Comparison of ENCODE assay signal across 28 cellular contexts in genomic region chr2:174300114-174300513, GRCh38. TPM values are rescaled to one million over a fixed set of nuclear protein-coding genes. Genes with fewer than 3 reads are reported as not detected.
DNase-seq lines count a peak whose midpoint lies in the region; ATAC-seq and TF ChIP-seq lines count a peak whose summit lies in the region.
"Had no signal": no experiment of that assay in that cellular context is flagged by ENCODE, and none has a peak within 500 bp of the region (broad histone marks: within the 10 kb centered on the region; RNA-seq: fewer than 3 reads in every experiment).

No MANE protein-coding gene starts in this region.

- WGBS in lung, 2 donors = 71 to 87% methylated on average over 3 of the region's 3 CpGs

- no peaks in the 10 kb centered on the region for H3K36me3 ChIP-seq in lung (ENCODE audit: control insufficient read depth in 2 of 2, insufficient read depth in 2 of 2, low read length in 2 of 2)
- H3K36me3 ChIP-seq: BLaER1 treated with 17β-estradiol and CSF1 and Interleukin-3, amounts not matched to agents 10 nM and 100 nM; Peyer's patch; prostate gland; SJSA1 had no signal

- CTCF ChIA-PET in AG04449 (lab: Yijun Ruan, JAX) = no interaction called here
- CTCF ChIA-PET in HEK293T (lab: Yijun Ruan, JAX) = no interaction called here
- CTCF ChIA-PET in Calu3 (lab: Charles Lee) = no interaction called here

- H3K27ac Mint-ChIP-seq in activated naive CD8-positive, alpha-beta T cell treated with anti-CD3 and anti-CD28 coated beads for 36 hours = no peak overlapping the region
- H3K27ac Mint-ChIP-seq in Calu3 (ENCODE audit: unreplicated experiment) = no peak overlapping the region
- H3K27ac Mint-ChIP-seq: activated CD8-positive, alpha-beta T cell treated with anti-CD3 and anti-CD28 coated beads for 36 hours; activated naive CD8-positive, alpha-beta T cell treated with anti-CD3 and anti-CD28 coated beads, Interleukin-2, amount 10 ng/mL, durations not matched to agents 7 days and 5 days had no signal

- no peaks in the 10 kb centered on the region for H3K36me3 Mint-ChIP-seq in activated naive CD8-positive, alpha-beta T cell treated with anti-CD3 and anti-CD28 coated beads for 36 hours
- H3K36me3 Mint-ChIP-seq in Calu3 (ENCODE audit: insufficient read depth, unreplicated experiment) = no peaks in the 10 kb centered on the region
- H3K36me3 Mint-ChIP-seq: activated naive CD8-positive, alpha-beta T cell treated with anti-CD3 and anti-CD28 coated beads, Interleukin-2, amount 10 ng/mL, durations not matched to agents 7 days and 5 days had no signal

- intact Hi-C loops in Calu3 (cut with micrococcal nuclease; ENCODE audit: unreplicated experiment) = no loop called here

- no peak overlapping the region for H3K27ac ChIP-seq in lung (ENCODE audit: low read depth in 1 of 2, low read length in 1 of 2)
- H3K27ac ChIP-seq: A549; BLaER1 treated with 17β-estradiol and CSF1 and Interleukin-3, amounts not matched to agents 10 nM and 100 nM; body of pancreas; Peyer's patch; prostate gland; SJSA1 had no signal

- H3K9me3 Mint-ChIP-seq in activated naive CD8-positive, alpha-beta T cell treated with anti-CD3 and anti-CD28 coated beads for 36 hours = no peaks in the 10 kb centered on the region
- H3K9me3 Mint-ChIP-seq in Calu3 (ENCODE audit: low read depth, unreplicated experiment) = no peaks in the 10 kb centered on the region
- H3K9me3 Mint-ChIP-seq: activated CD8-positive, alpha-beta T cell treated with anti-CD3 and anti-CD28 coated beads for 36 hours; activated naive CD8-positive, alpha-beta T cell treated with anti-CD3 and anti-CD28 coated beads, Interleukin-2, amount 10 ng/mL, durations not matched to agents 7 days and 5 days had no signal

- TF ChIP-seq CTCF in AG04449 (IDR thresholded peaks at IDR 0.05; ENCODE audit: insufficient read depth, low read length, missing control alignments) (no peak), lung (IDR thresholded peaks at IDR 0.05; ENCODE audit: control extremely low read depth, extremely low read depth) (no peak), Calu3 (IDR thresholded peaks at IDR 0.05; ENCODE audit: unreplicated experiment) (no peak)

- ATAC-seq in lung (ENCODE audit: insufficient read depth, low FRiP score) (peak; percentile 58), GM18909 (IDR thresholded peaks at IDR 0.05; ENCODE audit: poor library complexity, unreplicated experiment) (no peak)
- ATAC-seq: activated CD8-positive, alpha-beta T cell treated with anti-CD3 and anti-CD28 coated beads for 36 hours; body of pancreas had no signal

- H3K4me3 ChIP-seq in AG04449 (ENCODE audit: low read depth, low read length) = no peak overlapping the region
- H3K4me3 ChIP-seq in lung = no peak overlapping the region
- H3K4me3 ChIP-seq: A549; BLaER1 treated with 17β-estradiol and CSF1 and Interleukin-3, amounts not matched to agents 10 nM and 100 nM; body of pancreas; Peyer's patch; prostate gland; SJSA1 had no signal

- DNase-seq in AG04449 (ENCODE audit: low read depth, low spot score) (peak; percentile 28), GM04504 (ENCODE audit: low read depth) (peak; percentile 10), dedifferentiated amniotic fluid mesenchymal stem cell (ENCODE audit: extremely low spot score) (peak; percentile 34), lung (ENCODE audit: low spot score) (no peak), HEK293T (ENCODE audit: extremely low spot score) (no peak), Calu3 (no peak)
- no peak for DNase-seq in activated naive CD8-positive, alpha-beta T cell treated with anti-CD3 and anti-CD28 coated beads for 36 hours
- DNase-seq: activated CD4-positive, CD25-positive, alpha-beta regulatory T cell treated with anti-CD3 and anti-CD28 coated beads, Interleukin-2, amount 50 U/mL, for 72 hours; activated CD8-positive, alpha-beta T cell treated with anti-CD3 and anti-CD28 coated beads for 36 hours; activated naive CD8-positive, alpha-beta T cell treated with anti-CD3 and anti-CD28 coated beads, Interleukin-2, amount 10 ng/mL, durations not matched to agents 7 days and 5 days; body of pancreas; effector memory CD4-positive, alpha-beta T cell; Kasumi-1; kidney; NCI-H1694; NCI-H2171 treated with DMSO at 0.1 percent for 48 hours; NCI-H526; Peyer's patch; small intestine; stimulated activated CD4-positive, alpha-beta T cell treated with anti-CD3 and anti-CD28 coated beads, Interleukin-1b, Interleukin-23, amount 100 ng/mL, for 48 hours; substantia nigra; T-helper 1 cell had no signal

- no peak overlapping the region for H3K4me3 Mint-ChIP-seq in activated naive CD8-positive, alpha-beta T cell treated with anti-CD3 and anti-CD28 coated beads for 36 hours
- no peak overlapping the region for H3K4me3 Mint-ChIP-seq in Calu3 (ENCODE audit: low read depth, unreplicated experiment)
- H3K4me3 Mint-ChIP-seq: activated CD8-positive, alpha-beta T cell treated with anti-CD3 and anti-CD28 coated beads for 36 hours; activated naive CD8-positive, alpha-beta T cell treated with anti-CD3 and anti-CD28 coated beads, Interleukin-2, amount 10 ng/mL, durations not matched to agents 7 days and 5 days had no signal

- no peaks in the 10 kb centered on the region for H3K4me1 ChIP-seq in lung (ENCODE audit: control insufficient read depth in 2 of 2, insufficient read depth in 2 of 2, low read length in 2 of 2)
- H3K4me1 ChIP-seq: A549; BLaER1 treated with 17β-estradiol and CSF1 and Interleukin-3, amounts not matched to agents 10 nM and 100 nM; body of pancreas; Peyer's patch; prostate gland; SJSA1 had no signal

- BruUV-seq in Calu3 (replicated peaks; lab: Mats Ljungman, UMichigan) = no TSS peak

- no peaks in the 10 kb centered on the region for H3K9me3 ChIP-seq in lung (ENCODE audit: control insufficient read depth in 2 of 2, insufficient read depth in 1 of 2, low read length in 1 of 2)
- H3K9me3 ChIP-seq: A549; BLaER1 treated with 17β-estradiol and CSF1 and Interleukin-3, amounts not matched to agents 10 nM and 100 nM; body of pancreas; Peyer's patch; prostate gland; SJSA1 had no signal

- H3K27me3 Mint-ChIP-seq in activated naive CD8-positive, alpha-beta T cell treated with anti-CD3 and anti-CD28 coated beads for 36 hours = peaks cover 15% of the 10 kb centered on the region
- peaks cover 21% of the 10 kb centered on the region for H3K27me3 Mint-ChIP-seq in Calu3 (ENCODE audit: unreplicated experiment)

- no peaks in the 10 kb centered on the region for H3K27me3 ChIP-seq in lung (ENCODE audit: control insufficient read depth, insufficient read depth)
- H3K27me3 ChIP-seq: BLaER1 treated with 17β-estradiol and CSF1 and Interleukin-3, amounts not matched to agents 10 nM and 100 nM; body of pancreas; Peyer's patch; SJSA1 had no signal

- POLR2A ChIA-PET in AG04449 (lab: Yijun Ruan, JAX) = no interaction called here
- POLR2A ChIA-PET in HEK293T (lab: Yijun Ruan, JAX) = no interaction called here

- H3K4me1 Mint-ChIP-seq in activated naive CD8-positive, alpha-beta T cell treated with anti-CD3 and anti-CD28 coated beads for 36 hours = no peaks in the 10 kb centered on the region
- H3K4me1 Mint-ChIP-seq in Calu3 (ENCODE audit: low read depth, unreplicated experiment) = no peaks in the 10 kb centered on the region
- H3K4me1 Mint-ChIP-seq: activated naive CD8-positive, alpha-beta T cell treated with anti-CD3 and anti-CD28 coated beads, Interleukin-2, amount 10 ng/mL, durations not matched to agents 7 days and 5 days had no signal

TF ChIP-seq in HEK293T, 16 proteins besides CTCF, POLR2A, EP300 and RAD21:
- no peak for TF ChIP-seq ZNF384 (IDR thresholded peaks at IDR 0.05)
- TF ChIP-seq L3MBTL2 (conservative IDR thresholded peaks at IDR 0.05) = no peak
- TF ChIP-seq SP1 (IDR thresholded peaks at IDR 0.05) = no peak
- no peak for TF ChIP-seq TARDBP (IDR thresholded peaks at IDR 0.05)
- TF ChIP-seq FOXK2 (IDR thresholded peaks at IDR 0.05) = no peak
- TF ChIP-seq FOXM1 (IDR thresholded peaks at IDR 0.05; ENCODE audit: borderline replicate concordance) = no peak
- no peak for TF ChIP-seq ARNT (IDR thresholded peaks at IDR 0.05)
- TF ChIP-seq LEF1 (IDR thresholded peaks at IDR 0.05; ENCODE audit: borderline replicate concordance) = no peak
- TF ChIP-seq, protein P1, sequence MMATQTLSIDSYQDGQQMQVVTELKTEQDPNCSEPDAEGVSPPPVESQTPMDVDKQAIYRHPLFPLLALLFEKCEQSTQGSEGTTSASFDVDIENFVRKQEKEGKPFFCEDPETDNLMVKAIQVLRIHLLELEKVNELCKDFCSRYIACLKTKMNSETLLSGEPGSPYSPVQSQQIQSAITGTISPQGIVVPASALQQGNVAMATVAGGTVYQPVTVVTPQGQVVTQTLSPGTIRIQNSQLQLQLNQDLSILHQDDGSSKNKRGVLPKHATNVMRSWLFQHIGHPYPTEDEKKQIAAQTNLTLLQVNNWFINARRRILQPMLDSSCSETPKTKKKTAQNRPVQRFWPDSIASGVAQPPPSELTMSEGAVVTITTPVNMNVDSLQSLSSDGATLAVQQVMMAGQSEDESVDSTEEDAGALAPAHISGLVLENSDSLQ (IDR thresholded peaks at IDR 0.05) = no peak
- TF ChIP-seq ELF4 (IDR thresholded peaks at IDR 0.05) = no peak
- no peak for TF ChIP-seq SUZ12 (IDR thresholded peaks at IDR 0.05)
- TF ChIP-seq BHLHE40 (IDR thresholded peaks at IDR 0.05; ENCODE audit: borderline replicate concordance) = no peak
- no peak for TF ChIP-seq FOXA1 (IDR thresholded peaks at IDR 0.05)
- TF ChIP-seq CTBP1 (IDR thresholded peaks at IDR 0.05; ENCODE audit: borderline replicate concordance) = no peak
- no peak for TF ChIP-seq HDGF (IDR thresholded peaks at IDR 0.05; ENCODE audit: borderline replicate concordance)
- no peak for TF ChIP-seq NFRKB (IDR thresholded peaks at IDR 0.05)

RNA-seq across cellular contexts. Expression of gene SP9, which starts 34.6 kb away (rescaled TPM):
- total RNA-seq in lung = not detected
- polyA plus RNA-seq in lung = not detected
- not detected for total RNA-seq in activated naive CD8-positive, alpha-beta T cell treated with anti-CD3 and anti-CD28 coated beads for 36 hours
- not detected in 2 replicates for total RNA-seq in Calu3 (2022)
- total RNA-seq: activated CD8-positive, alpha-beta T cell treated with anti-CD3 and anti-CD28 coated beads for 36 hours; activated naive CD8-positive, alpha-beta T cell treated with anti-CD3 and anti-CD28 coated beads, Interleukin-2, amount 10 ng/mL, durations not matched to agents 7 days and 5 days; body of pancreas; glomerular endothelial cell; kidney; Peyer's patch had no signal
- polyA plus RNA-seq: small intestine had no signal

RNA-seq across cellular contexts. Expression of gene OLA1, which starts 51.8 kb away (rescaled TPM):
- total RNA-seq in lung (10 to 100 TPM; 49.8 to 71.4 TPM), Calu3 (2022) (102 and 124 TPM in 2 replicates)
- 10 to 100 TPM; 50.0 to 56.9 TPM for polyA plus RNA-seq in lung
- total RNA-seq in activated naive CD8-positive, alpha-beta T cell treated with anti-CD3 and anti-CD28 coated beads for 36 hours = 100 to 1,000 TPM; 161 to 166 TPM

Comparison
In these comparisons a context has a peak if more than half of its experiments do, and no peak if none do; other contexts are left out.
1. DNase-seq: peak in AG04449 (single experiment), GM04504 (single experiment) and dedifferentiated amniotic fluid mesenchymal stem cell (single experiment); none in lung (single experiment), activated naive CD8-positive, alpha-beta T cell treated with anti-CD3 and anti-CD28 coated beads for 36 hours (single experiment), HEK293T (single experiment) and Calu3 (single experiment).